Comparison of ENCODE assay signal across 11 cellular contexts in the genomic region with DNA sequence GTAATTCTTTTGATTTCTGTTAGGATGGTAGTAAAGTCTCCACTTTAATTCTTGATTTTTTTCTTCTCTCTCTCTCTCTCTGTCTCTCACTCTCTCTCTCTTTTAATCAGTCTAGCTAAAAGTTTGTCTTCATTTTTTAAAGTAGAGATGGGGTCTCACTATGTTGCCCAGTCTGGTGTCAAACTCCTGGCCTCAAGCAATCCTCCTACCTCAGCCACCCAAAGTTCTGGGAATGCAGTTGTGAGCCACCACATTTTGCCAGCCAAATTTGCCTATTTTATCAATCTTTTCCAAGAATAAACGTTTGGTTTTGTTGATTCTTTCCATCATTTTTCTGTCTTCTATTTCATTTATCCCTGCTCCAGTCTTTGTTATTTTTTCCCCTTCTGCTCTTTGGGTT. TPM values are rescaled to one million over a fixed set of nuclear protein-coding genes. Genes with fewer than 3 reads are reported as not detected.
"Had no signal": no experiment of that assay in that cellular context is flagged by ENCODE, and none has a peak within 500 bp of the region (broad histone marks: within the 10 kb centered on the region; RNA-seq: fewer than 3 reads in every experiment).

No MANE protein-coding gene starts in this region.

- H3K27ac ChIP-seq: GM23248, HL-60, KMS-11 had no signal

- H3K4me2 ChIP-seq: KMS-11 had no signal

- H3K9ac ChIP-seq: GM23248, KMS-11 had no signal

- DNase-seq: GM23248, GOT3, H9, HCEC 1CT, IMR-90, Karpas-422, KBM-7 had no signal

- H2AFZ ChIP-seq: GM23248 had no signal

- FAIRE-seq: H54 had no signal

- H3K4me3 ChIP-seq: GM23248 had no signal

RNA-seq across cellular contexts. Expression of a gene that starts 23.9 kb away (rescaled TPM):
- total RNA-seq: GM23248, HT1080, IMR-90 had no signal
- polyA plus RNA-seq: GM23248, IMR-90 had no signal
